In genomic region chr13:75870397-75870801, GRCh38 we compare ENCODE assay signal across 9 cellular contexts.
DNase-seq lines count a peak whose midpoint lies in the region; ATAC-seq and TF ChIP-seq lines count a peak whose summit lies in the region.
"Had no signal": no experiment of that assay in that cellular context is flagged by ENCODE, and none has a peak within 500 bp of the region (broad histone marks: within the 10 kb centered on the region; RNA-seq: fewer than 3 reads in every experiment).

No MANE protein-coding gene starts in this region.

- peaks cover 1% of the 10 kb centered on the region for H3K27me3 ChIP-seq in CD4-positive, CD25-positive, alpha-beta regulatory T cell (ENCODE audit: control insufficient read depth, insufficient read depth, low read length)
- no peaks in the 10 kb centered on the region for H3K27me3 ChIP-seq in brain microvascular endothelial cell (replicated peaks)
- no peaks in the 10 kb centered on the region for H3K27me3 ChIP-seq in thoracic aorta (replicated peaks; ENCODE audit: insufficient read depth)
- H3K27me3 ChIP-seq: ovary had no signal

- no peaks in the 10 kb centered on the region for H3K4me1 ChIP-seq in CD4-positive, CD25-positive, alpha-beta regulatory T cell (ENCODE audit: control insufficient read depth, insufficient read depth, low read length, poor library complexity, severe bottlenecking)
- peaks cover 0 to 5% of the 10 kb centered on the region in 2 donors for H3K4me1 ChIP-seq in thoracic aorta (ENCODE audit: control insufficient read depth in 1 of 2, low read depth in 2 of 2)

- no peaks in the 10 kb centered on the region for H3K9me3 Mint-ChIP-seq in CD4-positive, CD25-positive, alpha-beta regulatory T cell

- TF ChIP-seq CTCF in brain microvascular endothelial cell (IDR thresholded peaks at IDR 0.05; ENCODE audit: low read depth, low read length, missing control alignments), result peak; percentile 71
- TF ChIP-seq CTCF in thoracic aorta (IDR thresholded peaks at IDR 0.05), result peak; percentile 73

- H3K4me1 Mint-ChIP-seq in CD4-positive, CD25-positive, alpha-beta regulatory T cell, result peaks cover 0 to 12% (median 5%) of the 10 kb centered on the region in 4 donors

- H3K27ac ChIP-seq in CD4-positive, CD25-positive, alpha-beta regulatory T cell (ENCODE audit: insufficient read depth, low read length, poor library complexity, severe bottlenecking), result no peak overlapping the region
- no peak overlapping the region for H3K27ac ChIP-seq in brain microvascular endothelial cell
- H3K27ac ChIP-seq in thoracic aorta, result no peak overlapping the region
- H3K27ac ChIP-seq: ovary had no signal

- H3K36me3 ChIP-seq in CD4-positive, CD25-positive, alpha-beta regulatory T cell (ENCODE audit: control insufficient read depth, insufficient read depth, low read length), result no peaks in the 10 kb centered on the region
- H3K36me3 ChIP-seq in brain microvascular endothelial cell (replicated peaks) (no peaks in the 10 kb centered on the region), thoracic aorta (no peaks in the 10 kb centered on the region)
- H3K36me3 ChIP-seq: ovary had no signal

- no peaks in the 10 kb centered on the region for H3K9me3 ChIP-seq in CD4-positive, CD25-positive, alpha-beta regulatory T cell (ENCODE audit: control insufficient read depth in 2 of 2, low read length in 2 of 2)
- no peaks in the 10 kb centered on the region for H3K9me3 ChIP-seq in thoracic aorta
- H3K9me3 ChIP-seq: ovary had no signal

- H3K27ac Mint-ChIP-seq in CD4-positive, CD25-positive, alpha-beta regulatory T cell, result no peak overlapping the region

- H3K27me3 Mint-ChIP-seq in CD4-positive, CD25-positive, alpha-beta regulatory T cell, result peaks cover 24% of the 10 kb centered on the region

- ATAC-seq in CD4-positive, CD25-positive, alpha-beta regulatory T cell (ENCODE audit: low read depth in 2 of 2), result no peak
- peak; percentile 42 for ATAC-seq in GM21390 (IDR thresholded peaks at IDR 0.05; ENCODE audit: unreplicated experiment)
- no peak for ATAC-seq in thoracic aorta (ENCODE audit: insufficient number of reproducible peaks, low FRiP score, low read depth)
- ATAC-seq in GM18498 (IDR thresholded peaks at IDR 0.05; ENCODE audit: unreplicated experiment), result no peak
- ATAC-seq in HG02938 (IDR thresholded peaks at IDR 0.05; ENCODE audit: unreplicated experiment), result no peak

- peak overlapping the region in 3 of 4 donors; percentile 38 to 77 (median 55) for H3K4me3 Mint-ChIP-seq in CD4-positive, CD25-positive, alpha-beta regulatory T cell

- peak overlapping the region; percentile 56 for H3K4me3 ChIP-seq in CD4-positive, CD25-positive, alpha-beta regulatory T cell (ENCODE audit: low read depth, low read length)
- H3K4me3 ChIP-seq in brain microvascular endothelial cell (ENCODE audit: low read depth, low read length) (peak overlapping the region; percentile 52), thoracic aorta (peak overlapping the region; percentile 77)
- H3K4me3 ChIP-seq: ovary had no signal

- DNase-seq in CD4-positive, CD25-positive, alpha-beta regulatory T cell, result peak in 2 of 3 donors; percentile 21 to 25
- peak; percentile 29 for DNase-seq in RPMI7951 (ENCODE audit: low read depth)
- no peak for DNase-seq in brain microvascular endothelial cell
- peak; percentile 35 for DNase-seq in left kidney (ENCODE audit: low read depth, low spot score)
- DNase-seq in thoracic aorta (ENCODE audit: low spot score), result no peak

- no peaks in the 10 kb centered on the region for H3K36me3 Mint-ChIP-seq in CD4-positive, CD25-positive, alpha-beta regulatory T cell

- in situ Hi-C loops in brain microvascular endothelial cell (cut with HindIII; ENCODE audit: low pct_ligation_motif_present, low sequenced_read_pairs), result loop anchor here (25.0 kb wide), 1 partner anchor 1042 kb away; no protein-coding TSS in a partner anchor

Comparison
In these comparisons a context has a peak if more than half of its experiments do, and no peak if none do; other contexts are left out.
1. DNase-seq: peak in CD4-positive, CD25-positive, alpha-beta regulatory T cell (2 of 3), RPMI7951 (single experiment) and left kidney (single experiment); none in brain microvascular endothelial cell (single experiment) and thoracic aorta (single experiment).
2. Peak in every context shown above with its lines, with median percentiles within 50 percentile points of each other: H3K4me3 ChIP-seq.